Comparison of ENCODE assay signal across 8 cellular contexts in genomic region chr15:65384895-65385867, GRCh38. TPM values are rescaled to one million over a fixed set of nuclear protein-coding genes. Genes with fewer than 3 reads are reported as not detected.
DNase-seq lines count a peak whose midpoint lies in the region; ATAC-seq and TF ChIP-seq lines count a peak whose summit lies in the region.

No MANE protein-coding gene starts in this region.

- peaks cover 34% of the 10 kb centered on the region for H3K4me1 Mint-ChIP-seq in nephron

- peaks cover 1% of the 10 kb centered on the region for H3K27me3 Mint-ChIP-seq in nephron (ENCODE audit: low read depth)

- peak overlapping the region; percentile 81 to 86 (median 85) for H3K27ac Mint-ChIP-seq in nephron

- no peaks in the 10 kb centered on the region for H3K36me3 ChIP-seq in MG63

- DNase-seq in AG09319 (ENCODE audit: extremely low read depth, low read depth): peak; percentile 45
- DNase-seq in MG63: peak; percentile 70
- DNase-seq in activated effector memory CD4-positive, alpha-beta T cell treated with anti-CD3 and anti-CD28 coated beads, Interleukin-2, amount 50 U/mL, for 16 hours: peak; percentile 93
- DNase-seq in fibroblast of the aortic adventitia (ENCODE audit: low read depth): peak; percentile 84
- peak; percentile 90 for DNase-seq in stimulated activated naive CD8-positive, alpha-beta T cell treated with anti-CD3 and anti-CD28 coated beads, Interleukin-15, Interleukin-2, amounts not matched to agents 100 U/mL and 50 U/mL, for 24 hours

- H3K9me3 ChIP-seq in MG63: no peaks in the 10 kb centered on the region

- peaks cover 17% of the 10 kb centered on the region for H3K36me3 Mint-ChIP-seq in nephron (ENCODE audit: low read depth)

- peak; percentile 80 for TF ChIP-seq CTCF in AG09319 (IDR thresholded peaks at IDR 0.05; ENCODE audit: low read depth, low read length)
- TF ChIP-seq CTCF in fibroblast of the aortic adventitia (IDR thresholded peaks at IDR 0.05; ENCODE audit: insufficient read depth, low read length): peak; percentile 81
- TF ChIP-seq CTCF in nephron (IDR thresholded peaks at IDR 0.05; ENCODE audit: unreplicated experiment in 3 of 3): peak; percentile 75 to 87 (median 77)

- no peaks in the 10 kb centered on the region for H3K27me3 ChIP-seq in MG63

- H3K4me3 Mint-ChIP-seq in nephron: peak overlapping the region; percentile 13 to 59 (median 54)

- H3K9me3 Mint-ChIP-seq in nephron: no peaks in the 10 kb centered on the region

- peak; percentile 68 for ATAC-seq in GM19351 (IDR thresholded peaks at IDR 0.05; ENCODE audit: unreplicated experiment)
- peak; percentile 86 for ATAC-seq in stimulated activated naive CD8-positive, alpha-beta T cell treated with anti-CD3 and anti-CD28 coated beads, Interleukin-15, Interleukin-2, amounts not matched to agents 100 U/mL and 50 U/mL, for 24 hours

- H3K4me3 ChIP-seq in MG63 (no peak overlapping the region), fibroblast of the aortic adventitia (ENCODE audit: low read depth, low read length) (no peak overlapping the region)

- peak; percentile 38; the same call in 1 of the 2 replicates for TF ChIP-seq POLR2A in Raji (IDR thresholded peaks at IDR 0.05; ENCODE audit: insufficient read depth, low read depth, low read length)

RNA-seq across cellular contexts. Expression of gene IGDCC3, which starts 7.4 kb away (rescaled TPM):
- not detected in 2 replicates for total RNA-seq in MG63 (2014; rRNA removed; shearing (Covaris generic); ENCODE audit: low replicate concordance)
- 0.25 TPM in 1 of 2 replicates, not detected in the other for total RNA-seq in fibroblast of the aortic adventitia (ENCODE audit: low replicate concordance)

RNA-seq across cellular contexts. Expression of gene IGDCC4, which starts 37.6 kb away (rescaled TPM):
- total RNA-seq in MG63 (2014; rRNA removed; shearing (Covaris generic); ENCODE audit: low replicate concordance): 1.1 and 3.0 TPM in 2 replicates
- total RNA-seq in fibroblast of the aortic adventitia (ENCODE audit: low replicate concordance): 1.4 and 7.5 TPM in 2 replicates
